In the genomic region with DNA sequence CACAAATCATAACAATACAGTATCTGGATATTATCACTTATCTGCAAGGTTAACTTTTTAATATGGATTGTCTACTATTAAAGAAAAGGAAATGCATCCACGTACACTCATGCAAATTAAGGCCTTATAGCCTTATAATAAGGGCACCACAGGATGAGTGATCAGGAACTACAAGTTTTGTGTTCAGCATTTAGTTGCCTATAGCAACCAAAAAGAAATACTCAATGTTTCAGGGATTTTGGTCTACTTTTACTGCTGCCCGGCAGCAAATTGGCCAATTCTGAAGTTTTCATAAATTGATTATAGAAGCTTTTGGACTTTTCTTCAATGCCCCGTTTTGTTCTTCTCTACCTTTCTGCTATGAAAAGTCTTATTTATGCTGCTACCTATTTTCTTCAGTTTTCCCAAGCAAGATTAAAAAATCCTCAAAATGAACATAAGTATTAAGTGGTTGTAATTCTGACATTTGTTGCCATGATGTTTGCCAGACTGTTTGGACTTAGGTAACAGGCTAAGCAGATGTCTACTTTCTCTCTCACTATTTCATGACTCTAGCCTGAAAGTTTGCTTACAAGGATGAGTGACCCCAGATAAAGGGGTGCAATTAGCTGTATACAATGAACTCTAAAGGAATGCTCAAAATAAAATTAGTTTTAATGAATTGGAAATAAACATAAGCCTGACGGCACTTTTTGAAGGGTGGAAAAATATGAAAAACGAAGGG, we compare ENCODE assay signal across 23 cellular contexts.
"Had no signal": no experiment of that assay in that cellular context is flagged by ENCODE, and none has a peak within 500 bp of the region (broad histone marks: within the 10 kb centered on the region; RNA-seq: fewer than 3 reads in every experiment).

No MANE protein-coding gene starts in this region.

- H3K36me3 ChIP-seq: gastroesophageal sphincter, neural progenitor cell, prostate gland, stomach, thoracic aorta, transverse colon had no signal

- H3K4me1 ChIP-seq: gastroesophageal sphincter, neural progenitor cell, parathyroid adenoma, prostate gland, stomach had no signal

- H3K27ac Mint-ChIP-seq: immature natural killer cell; natural killer cell treated with Interleukin-12 subunit alpha and Interleukin-12 subunit beta and Interleukin-15 and Interleukin-18, amount 100 ng/mL, for 72 hours; neural progenitor cell had no signal

- DNase-seq: cortex of kidney; dorsolateral prefrontal cortex; effector CD8-positive, alpha-beta T cell; glutamatergic neuron; immature natural killer cell; left ventricle myocardium superior; mucosa of descending colon; nucleus accumbens; retina; stimulated activated CD4-positive, alpha-beta T cell treated with anti-CD3 and anti-CD28 coated beads, Interleukin-2, amount 100 ng/mL, for 24 hours; stimulated activated CD4-positive, alpha-beta T cell treated with anti-CD3 and anti-CD28 coated beads, Interleukin-4, amount 100 ng/mL, for 4 hours; stimulated activated naive CD4-positive, alpha-beta T cell; stomach; substantia nigra; transverse colon had no signal

- H2AFZ ChIP-seq: neural progenitor cell, parathyroid adenoma had no signal

- H3K9ac ChIP-seq: neural progenitor cell, parathyroid adenoma had no signal

- H3K9me3 Mint-ChIP-seq: central memory CD8-positive, alpha-beta T cell; immature natural killer cell; natural killer cell treated with Interleukin-12 subunit alpha and Interleukin-12 subunit beta and Interleukin-15 and Interleukin-18, amount 100 ng/mL, for 72 hours; neural progenitor cell had no signal

- H3K79me2 ChIP-seq: parathyroid adenoma had no signal

- H3K4me3 Mint-ChIP-seq: central memory CD8-positive, alpha-beta T cell; immature natural killer cell; natural killer cell treated with Interleukin-12 subunit alpha and Interleukin-12 subunit beta and Interleukin-15 and Interleukin-18, amount 100 ng/mL, for 72 hours; neural progenitor cell had no signal

- H3K27me3 ChIP-seq: gastroesophageal sphincter, neural progenitor cell, stomach, transverse colon had no signal

- H3K4me2 ChIP-seq: neural progenitor cell had no signal

- H3K4me3 ChIP-seq: dorsolateral prefrontal cortex, gastroesophageal sphincter, mucosa of descending colon, neural progenitor cell, prostate gland, stomach, thoracic aorta, transverse colon had no signal

- H3K27ac ChIP-seq: dorsolateral prefrontal cortex, neural progenitor cell, parathyroid adenoma, prostate gland, stomach, thoracic aorta had no signal

- H3K4me1 Mint-ChIP-seq: central memory CD8-positive, alpha-beta T cell; immature natural killer cell had no signal

- H3K9me3 ChIP-seq: gastroesophageal sphincter, mucosa of descending colon, prostate gland, stomach, thoracic aorta, transverse colon had no signal

- ATAC-seq: esophagus mucosa; left ventricle myocardium superior; natural killer cell treated with Interleukin-12 subunit alpha and Interleukin-12 subunit beta and Interleukin-15 and Interleukin-18, amount 100 ng/mL, for 72 hours had no signal

- H3K36me3 Mint-ChIP-seq: immature natural killer cell; natural killer cell treated with Interleukin-12 subunit alpha and Interleukin-12 subunit beta and Interleukin-15 and Interleukin-18, amount 100 ng/mL, for 72 hours; neural progenitor cell had no signal
